In the genomic region with DNA sequence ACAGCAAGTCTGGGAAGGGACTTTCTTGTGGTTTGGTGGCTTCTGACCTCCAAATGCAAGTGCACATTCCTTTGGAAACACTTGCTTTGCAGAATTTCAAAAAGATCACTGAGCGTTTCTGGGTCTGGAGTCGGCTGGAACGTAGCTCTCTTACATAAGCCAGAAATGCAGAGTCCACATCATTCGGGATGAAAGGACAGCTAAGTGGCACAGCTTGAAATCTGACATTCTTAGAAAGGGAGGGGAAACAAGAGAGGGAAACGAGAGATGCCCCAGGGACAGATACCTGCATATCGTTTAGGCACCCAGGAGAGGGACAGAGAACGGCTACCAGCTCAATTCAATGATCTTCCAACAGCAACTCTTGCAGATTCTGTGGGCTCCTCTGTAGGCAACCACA, we compare ENCODE assay signal across 1 cellular context.
TF ChIP-seq lines count a peak whose summit lies in the region.

No MANE protein-coding gene starts in this region.

TF ChIP-seq in HEK293T, 16 proteins besides CTCF, POLR2A, EP300 and RAD21 (continued from another document):
- TF ChIP-seq, protein P1, sequence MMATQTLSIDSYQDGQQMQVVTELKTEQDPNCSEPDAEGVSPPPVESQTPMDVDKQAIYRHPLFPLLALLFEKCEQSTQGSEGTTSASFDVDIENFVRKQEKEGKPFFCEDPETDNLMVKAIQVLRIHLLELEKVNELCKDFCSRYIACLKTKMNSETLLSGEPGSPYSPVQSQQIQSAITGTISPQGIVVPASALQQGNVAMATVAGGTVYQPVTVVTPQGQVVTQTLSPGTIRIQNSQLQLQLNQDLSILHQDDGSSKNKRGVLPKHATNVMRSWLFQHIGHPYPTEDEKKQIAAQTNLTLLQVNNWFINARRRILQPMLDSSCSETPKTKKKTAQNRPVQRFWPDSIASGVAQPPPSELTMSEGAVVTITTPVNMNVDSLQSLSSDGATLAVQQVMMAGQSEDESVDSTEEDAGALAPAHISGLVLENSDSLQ (IDR thresholded peaks at IDR 0.05): no peak
- TF ChIP-seq LEF1 (IDR thresholded peaks at IDR 0.05; ENCODE audit: borderline replicate concordance) (no peak), TARDBP (IDR thresholded peaks at IDR 0.05) (no peak), HDGF (IDR thresholded peaks at IDR 0.05; ENCODE audit: borderline replicate concordance) (no peak), FOXK2 (IDR thresholded peaks at IDR 0.05) (no peak), L3MBTL2 (conservative IDR thresholded peaks at IDR 0.05) (no peak), BHLHE40 (IDR thresholded peaks at IDR 0.05; ENCODE audit: borderline replicate concordance) (no peak), SUZ12 (IDR thresholded peaks at IDR 0.05) (no peak), CTBP1 (IDR thresholded peaks at IDR 0.05; ENCODE audit: borderline replicate concordance) (no peak), SP1 (IDR thresholded peaks at IDR 0.05) (no peak), ELF4 (IDR thresholded peaks at IDR 0.05) (no peak), ZNF384 (IDR thresholded peaks at IDR 0.05) (no peak)
